In the genomic region with DNA sequence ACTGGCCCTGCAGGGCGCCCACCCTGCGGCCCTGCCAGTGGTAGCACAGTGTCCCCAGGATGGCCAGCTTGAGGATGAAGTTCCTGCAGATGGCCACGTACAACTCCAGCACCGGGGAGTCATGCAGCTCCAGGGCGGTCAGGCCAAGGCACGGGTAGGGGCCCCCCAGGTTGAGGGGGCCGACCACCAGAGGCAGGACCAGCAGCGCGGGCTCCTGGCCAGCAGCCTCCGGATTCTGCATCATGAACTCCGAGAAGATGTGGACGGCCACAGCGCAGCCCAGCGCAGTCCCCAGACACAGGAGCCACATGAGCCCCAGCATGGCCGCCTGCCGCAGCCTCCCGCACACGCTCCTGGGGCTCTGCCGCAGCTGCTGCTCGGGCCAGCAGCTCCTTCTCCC, we compare ENCODE assay signal across 22 cellular contexts. TPM values are rescaled to one million over a fixed set of nuclear protein-coding genes. Genes with fewer than 3 reads are reported as not detected.
A peak's percentile ranks its signal among the peaks of the same experiment; 100 is the strongest.
DNase-seq lines count a peak whose midpoint lies in the region; ATAC-seq, FAIRE-seq and TF ChIP-seq lines count a peak whose summit lies in the region.
"Had no signal": no experiment of that assay in that cellular context is flagged by ENCODE, and none has a peak within 500 bp of the region (broad histone marks: within the 10 kb centered on the region; RNA-seq: fewer than 3 reads in every experiment).

No MANE protein-coding gene starts in this region.

- no peaks in the 10 kb centered on the region for H4K20me1 ChIP-seq in SK-N-SH (ENCODE audit: insufficient read depth)
- no peaks in the 10 kb centered on the region for H4K20me1 ChIP-seq in HepG2 (ENCODE audit: insufficient read depth, low read length)
- no peaks in the 10 kb centered on the region for H4K20me1 ChIP-seq in osteoblast (ENCODE audit: insufficient read depth, low read length)
- H4K20me1 ChIP-seq: BLaER1 had no signal

- no peak for ATAC-seq in SK-N-SH treated with all-trans-retinoic acid at 6 μM for 48 hours
- peak; percentile 25; the same call in 2 of the 3 replicates for ATAC-seq in HepG2
- ATAC-seq: CD8-positive, alpha-beta T cell; GM12878 had no signal

- no peak for TF ChIP-seq POLR2A in HepG2 (IDR thresholded peaks at IDR 0.05; ENCODE audit: insufficient read depth in 1 of 2, low read depth in 2 of 2, low read length in 2 of 2)

- H3K79me2 ChIP-seq in SK-N-SH (ENCODE audit: insufficient read depth) (no peaks in the 10 kb centered on the region), HepG2 (ENCODE audit: insufficient read depth, low read length) (no peaks in the 10 kb centered on the region), osteoblast (ENCODE audit: insufficient read depth, low read length) (no peaks in the 10 kb centered on the region)

- DNase-seq in SK-N-SH, result peak; percentile 9
- no peak for DNase-seq in HepG2 (ENCODE audit: low spot score)
- DNase-seq in osteoblast (ENCODE audit: insufficient read length, low spot score, missing footprints), result peak; percentile 25
- DNase-seq in activated effector memory CD4-positive, alpha-beta T cell treated with anti-CD3 and anti-CD28 coated beads, Interleukin-2, amount 50 U/mL, for 16 hours, result no peak
- no peak for DNase-seq in ureter (ENCODE audit: low spot score)
- DNase-seq: CD4-positive, CD25-positive, alpha-beta regulatory T cell; CD8-positive, alpha-beta T cell; DMS 273 treated with DMSO at 0.1 percent for 48 hours; DMS79; EL; GDM1; GM23248; HCEC 1CT had no signal

- H3K9ac ChIP-seq in SK-N-SH, result no peak overlapping the region
- H3K9ac ChIP-seq in HepG2 (ENCODE audit: insufficient read depth, low read depth, low read length), result no peak overlapping the region
- H3K9ac ChIP-seq: BLaER1, GM23248 had no signal

- no peaks in the 10 kb centered on the region for H3F3A ChIP-seq in SK-N-SH (replicated peaks; ENCODE audit: insufficient read depth)

- CTCF ChIA-PET in SK-N-SH (lab: Yijun Ruan, JAX), result no interaction called here
- CTCF ChIA-PET in HepG2 (lab: Yijun Ruan, JAX; ENCODE audit: low intra/inter-chr PET ratio, low total read pairs), result no interaction called here

- intact Hi-C loops in HepG2 (cut with micrococcal nuclease; ENCODE audit: unreplicated experiment), result no loop called here

- H3K36me3 ChIP-seq in SK-N-SH (replicated peaks in 1 of 2; ENCODE audit: control insufficient read depth in 1 of 2, insufficient read depth in 2 of 2, low read length in 1 of 2) (no peaks in the 10 kb centered on the region), HepG2 (replicated peaks in 1 of 2; ENCODE audit: control insufficient read depth in 1 of 2, insufficient read depth in 2 of 2, low read length in 2 of 2) (no peaks in the 10 kb centered on the region), osteoblast (ENCODE audit: insufficient read depth, low read length) (no peaks in the 10 kb centered on the region)
- H3K36me3 ChIP-seq: BLaER1 had no signal

- FAIRE-seq in HepG2 (lab: Jason Lieb, UNC), result no peak
- FAIRE-seq: A204.1, D721Med, GM12878, GM19239, H54 had no signal

- TF ChIP-seq RAD21 in SK-N-SH (IDR thresholded peaks at IDR 0.05; ENCODE audit: low read length) (no peak), HepG2 (CRISPR knock-in tag; IDR thresholded peaks at IDR 0.05) (no peak)

- POLR2A ChIA-PET in SK-N-SH (lab: Yijun Ruan, JAX), result no interaction called here
- POLR2A ChIA-PET in HepG2 (lab: Yijun Ruan, JAX), result no interaction called here

- H3K9me2 ChIP-seq in SK-N-SH, result no peaks in the 10 kb centered on the region

- H2AFZ ChIP-seq in SK-N-SH (ENCODE audit: low read depth) (no peak overlapping the region), HepG2 (ENCODE audit: low read length) (no peak overlapping the region), osteoblast (ENCODE audit: low read length) (no peak overlapping the region)
- H2AFZ ChIP-seq: GM23248 had no signal

- in situ Hi-C loops in HepG2 (cut with HindIII; ENCODE audit: extremely low pct_ligation_motif_present, low pct_unique_long_range_greater_than_20kb), result no loop called here

- H3K9me3 ChIP-seq in SK-N-SH (no peaks in the 10 kb centered on the region), HepG2 (ENCODE audit: low read length) (no peaks in the 10 kb centered on the region), osteoblast (ENCODE audit: low read depth, low read length) (no peaks in the 10 kb centered on the region)
- H3K9me3 ChIP-seq: BLaER1 had no signal

- H3K27ac ChIP-seq in SK-N-SH (ENCODE audit: low read depth in 2 of 2, low read length in 1 of 2) (no peak overlapping the region), HepG2 (ENCODE audit: extremely low read length, insufficient read depth, low read length) (no peak overlapping the region), osteoblast (ENCODE audit: low read depth, low read length) (no peak overlapping the region)
- H3K27ac ChIP-seq: 22Rv1, BLaER1, C4-2B, GM23248 had no signal

- WGBS in SK-N-SH (ENCODE audit: low lambda C conversion rate), result 92% methylated on average over 11 of the region's 20 CpGs
- WGBS in HepG2 (ENCODE audit: low lambda C conversion rate), result 100% methylated on average over 1 of the region's 20 CpGs

- no TSS peak for BruUV-seq in HepG2 (replicated peaks; lab: Mats Ljungman, UMichigan)

- no peak overlapping the region for H3K4me3 ChIP-seq in SK-N-SH (ENCODE audit: low read depth in 2 of 2, low read length in 1 of 2)
- H3K4me3 ChIP-seq in HepG2 (replicated peaks in 1 of 3; ENCODE audit: insufficient read depth in 1 of 3, low read depth in 2 of 3, low read length in 3 of 3), result no peak overlapping the region
- no peak overlapping the region for H3K4me3 ChIP-seq in osteoblast (ENCODE audit: insufficient read depth, low read length)
- H3K4me3 ChIP-seq: BLaER1, GM12878, GM23248 had no signal

- H3K4me2 ChIP-seq in SK-N-SH (no peak overlapping the region), HepG2 (ENCODE audit: low read depth, low read length) (no peak overlapping the region), osteoblast (ENCODE audit: insufficient read depth, low read length) (no peak overlapping the region)
- H3K4me2 ChIP-seq: BLaER1 had no signal

- TF ChIP-seq CTCF in SK-N-SH (IDR thresholded peaks at IDR 0.05), result no peak
- TF ChIP-seq CTCF in HepG2 (CRISPR knock-in tag; IDR thresholded peaks at IDR 0.05), result no peak
- no peak for TF ChIP-seq CTCF in osteoblast (IDR thresholded peaks at IDR 0.05; ENCODE audit: extremely low read depth, low read depth, low read length)

- H3K4me1 ChIP-seq in SK-N-SH (ENCODE audit: control insufficient read depth in 1 of 2, insufficient read depth in 2 of 2, low read depth in 1 of 2, low read length in 1 of 2), result no peaks in the 10 kb centered on the region
- H3K4me1 ChIP-seq in HepG2 (ENCODE audit: insufficient read depth, low read length), result no peaks in the 10 kb centered on the region
- no peaks in the 10 kb centered on the region for H3K4me1 ChIP-seq in osteoblast (ENCODE audit: insufficient read depth, low read length)
- H3K4me1 ChIP-seq: BLaER1 had no signal

- no peak for TF ChIP-seq EP300 in SK-N-SH (IDR thresholded peaks at IDR 0.05; ENCODE audit: borderline replicate concordance in 1 of 2, low read depth in 1 of 2, low read length in 1 of 2)
- no peak for TF ChIP-seq EP300 in HepG2 (IDR thresholded peaks at IDR 0.05; ENCODE audit: low read depth in 2 of 2, low read length in 2 of 2)
- no peak for TF ChIP-seq EP300 in HepG2 (CRISPR knock-in tag; IDR thresholded peaks at IDR 0.05; ENCODE audit: borderline replicate concordance)

- H3K27me3 ChIP-seq in SK-N-SH (ENCODE audit: insufficient read depth) (no peaks in the 10 kb centered on the region; the same call in 1 of the 2 replicates), HepG2 (ENCODE audit: control insufficient read depth in 1 of 2, insufficient read depth in 2 of 2, low read length in 2 of 2) (peaks cover 5 to 14% of the 10 kb centered on the region in 2 experiments; a peak in 4 of 5 replicates), osteoblast (ENCODE audit: insufficient read depth, low read length) (no peaks in the 10 kb centered on the region)
- H3K27me3 ChIP-seq: BLaER1 had no signal

TF ChIP-seq in SK-N-SH, 30 proteins besides CTCF, POLR2A, EP300 and RAD21 (continues in another document):
- TF ChIP-seq TAF1 (IDR thresholded peaks at IDR 0.05; ENCODE audit: borderline replicate concordance, low read depth, low read length) (no peak), RFX5 (IDR thresholded peaks at IDR 0.05; ENCODE audit: low read length) (no peak)

TF ChIP-seq in SK-N-SH treated with all-trans-retinoic acid at 6 μM for 48 hours, 23 proteins besides CTCF, POLR2A, EP300 and RAD21:
- TF ChIP-seq CSDC2 (CRISPR knock-in tag; IDR thresholded peaks at IDR 0.05) (no peak), SNAI2 (CRISPR knock-in tag; IDR thresholded peaks at IDR 0.05) (no peak)

TF ChIP-seq in HepG2, 621 proteins besides CTCF, POLR2A, EP300 and RAD21 (continues in another document):
- TF ChIP-seq MEIS1 (CRISPR knock-in tag; IDR thresholded peaks at IDR 0.05; ENCODE audit: borderline replicate concordance) (no peak), ZNF367 (CRISPR knock-in tag; IDR thresholded peaks at IDR 0.05; ENCODE audit: borderline replicate concordance) (no peak), EED (CRISPR knock-in tag; IDR thresholded peaks at IDR 0.05) (no peak)

RNA-seq across cellular contexts. Expression of a gene that starts 41.0 kb away (rescaled TPM):
- 7.2 and 10.1 TPM in 2 replicates for polyA plus RNA-seq in SK-N-SH (2012; rRNA removed)
- 5.3 and 5.7 TPM in 2 replicates for polyA plus RNA-seq in SK-N-SH (2012; cell fraction: cytosol; rRNA removed)
- 26.8 and 29.8 TPM in 2 replicates for polyA plus RNA-seq in SK-N-SH (2012; cell fraction: nucleus; rRNA removed)
- 7.8 and 8.2 TPM in 2 replicates for total RNA-seq in HepG2 (2016; rRNA removed; fragmentation: Illumina TruSeq; extraction: Trizol)
- total RNA-seq in HepG2 (2016; cell fraction: cytosol; rRNA removed; fragmentation: Illumina TruSeq; extraction: Trizol; ENCODE audit: low read depth), result 4.9 and 5.6 TPM in 2 replicates
- total RNA-seq in HepG2 (2016; cell fraction: insoluble cytoplasmic fraction; rRNA removed; fragmentation: Illumina TruSeq; extraction: Trizol), result 7.7 and 8.3 TPM in 2 replicates
- total RNA-seq in HepG2 (2016; cell fraction: membrane; rRNA removed; fragmentation: Illumina TruSeq; extraction: Trizol), result 8.0 and 8.4 TPM in 2 replicates
- 5.0 and 5.6 TPM in 2 replicates for total RNA-seq in HepG2 (2016; cell fraction: nucleus; rRNA removed; fragmentation: Illumina TruSeq; extraction: Trizol)
- 6.0 and 7.6 TPM in 2 replicates for polyA plus RNA-seq in HepG2 (2011; rRNA removed)
- polyA plus RNA-seq in HepG2 (2011; cell fraction: cytosol; rRNA removed), result 4.3 TPM in 2 replicates
- polyA plus RNA-seq in HepG2 (2011; cell fraction: nucleus; rRNA removed), result 15.5 and 19.3 TPM in 2 replicates
- polyA plus RNA-seq in HepG2 (2012), result 7.2 and 8.1 TPM in 2 replicates
- polyA plus RNA-seq in HepG2 (2016; cell fraction: cytosol; fragmentation: Illumina TruSeq; extraction: Trizol; ENCODE audit: low read depth), result 2.2 and 2.3 TPM in 2 replicates
- 7.5 and 8.9 TPM in 2 replicates for polyA plus RNA-seq in HepG2 (2016; cell fraction: insoluble cytoplasmic fraction; fragmentation: Illumina TruSeq; extraction: Trizol; ENCODE audit: low read depth)
- 3.7 and 4.1 TPM in 2 replicates for polyA plus RNA-seq in HepG2 (2016; cell fraction: membrane; fragmentation: Illumina TruSeq; extraction: Trizol; ENCODE audit: low read depth)
- 14.1 and 16.5 TPM in 2 replicates for polyA plus RNA-seq in HepG2 (2016; cell fraction: nucleus; fragmentation: Illumina TruSeq; extraction: Trizol; ENCODE audit: insufficient read depth, low read depth)
- 3.2 and 8.9 TPM in 2 replicates for polyA minus RNA-seq in HepG2 (2011; rRNA and poly(A)+ RNA removed; ENCODE audit: low replicate concordance)
- 2.8 and 3.0 TPM in 2 replicates for polyA minus RNA-seq in HepG2 (2011; cell fraction: cytosol; rRNA and poly(A)+ RNA removed)
- 5.7 and 5.8 TPM in 2 replicates for polyA minus RNA-seq in HepG2 (2011; cell fraction: nucleus; rRNA and poly(A)+ RNA removed)
- total RNA-seq in osteoblast, result 5.4 and 6.5 TPM in 2 replicates
- total RNA-seq in ureter, result 8.6 TPM

Comparison
In these comparisons a context has a peak if more than half of its experiments do, and no peak if none do; other contexts are left out.
1. DNase-seq: peak in SK-N-SH (single experiment) and osteoblast (single experiment); none in HepG2 (single experiment), activated effector memory CD4-positive, alpha-beta T cell treated with anti-CD3 and anti-CD28 coated beads, Interleukin-2, amount 50 U/mL, for 16 hours (single experiment) and ureter (single experiment).